ENCODE assay signal across 9 cellular contexts in the genomic region with DNA sequence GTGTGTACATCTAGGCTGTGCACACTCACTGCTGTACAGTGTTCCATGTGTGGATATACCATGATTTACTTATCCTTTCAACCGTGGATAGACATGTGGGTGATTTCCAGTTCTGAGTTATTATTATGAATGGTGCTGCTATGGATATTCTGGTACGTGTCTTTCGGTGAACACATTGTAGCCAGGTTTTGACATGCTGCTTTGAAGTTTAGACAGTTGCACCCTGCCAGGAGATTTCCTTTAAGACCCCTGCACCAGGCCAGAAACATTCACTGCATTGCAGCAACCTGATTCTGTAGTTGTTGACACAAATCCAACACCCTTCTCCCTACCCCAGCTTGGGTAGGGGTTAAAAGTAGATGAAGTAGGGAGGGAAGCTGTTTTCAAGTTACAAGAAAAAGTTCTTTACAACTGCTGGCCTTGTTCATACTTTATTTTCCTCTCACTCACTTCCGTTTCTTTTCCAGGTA.
DNase-seq lines count a peak whose midpoint lies in the region; ATAC-seq and TF ChIP-seq lines count a peak whose summit lies in the region.
"Had no signal": no experiment of that assay in that cellular context is flagged by ENCODE, and none has a peak within 500 bp of the region (broad histone marks: within the 10 kb centered on the region; RNA-seq: fewer than 3 reads in every experiment).

No MANE protein-coding gene starts in this region.

- H3K27ac Mint-ChIP-seq in memory B cell, result peak overlapping the region; percentile 84

- H4K20me1 ChIP-seq in DOHH2 (ENCODE audit: control insufficient read depth, insufficient read depth, low read depth, low read length), result no peaks in the 10 kb centered on the region

- no peaks in the 10 kb centered on the region for H3K79me2 ChIP-seq in DOHH2 (ENCODE audit: control insufficient read depth, low read length)

- H3K4me3 ChIP-seq in DOHH2 (ENCODE audit: low read length) (peak overlapping the region; percentile 62), RWPE2 (ENCODE audit: severe bottlenecking) (no peak overlapping the region)

- H3K27me3 Mint-ChIP-seq in memory B cell, result no peaks in the 10 kb centered on the region

- DNase-seq in RWPE2 (ENCODE audit: low spot score) (no peak), memory B cell (ENCODE audit: low spot score in 2 of 2) (no peak), NCI-H1092 treated with DMSO at 0.1 percent for 48 hours (lab: John Stamatoyannopoulos, UW) (no peak), NCI-H345 treated with DMSO at 0.1 percent for 48 hours (lab: John Stamatoyannopoulos, UW; ENCODE audit: unreplicated experiment) (no peak), SIG-M5 (lab: John Stamatoyannopoulos, UW) (no peak), posterior cingulate gyrus (no peak)
- DNase-seq: NCI-H1048 had no signal

- H3K36me3 ChIP-seq in DOHH2 (ENCODE audit: control insufficient read depth, low read length) (no peaks in the 10 kb centered on the region), RWPE2 (ENCODE audit: low read depth) (no peaks in the 10 kb centered on the region)

- H3K9me3 ChIP-seq in DOHH2 (ENCODE audit: control insufficient read depth, insufficient read depth, low read length), result peaks cover 3% of the 10 kb centered on the region; the same call in 1 of the 2 replicates
- H3K9me3 ChIP-seq in RWPE2 (ENCODE audit: severe bottlenecking), result no peaks in the 10 kb centered on the region

- H3K9me3 Mint-ChIP-seq in memory B cell, result no peaks in the 10 kb centered on the region

- H3K4me2 ChIP-seq in DOHH2 (ENCODE audit: low read length), result peak overlapping the region; percentile 79

- H3K4me1 Mint-ChIP-seq in memory B cell, result peaks cover 41% of the 10 kb centered on the region

- ATAC-seq in GM21723 (IDR thresholded peaks at IDR 0.05; ENCODE audit: unreplicated experiment) (peak; percentile 36), RWPE2 (ENCODE audit: low read depth) (no peak; the same call in 2 of the 3 replicates), memory B cell (ENCODE audit: low read depth) (peak; percentile 17)

- H3K4me1 ChIP-seq in DOHH2 (ENCODE audit: control insufficient read depth, low read length) (peaks cover 49% of the 10 kb centered on the region), RWPE2 (ENCODE audit: insufficient read depth, poor library complexity, severe bottlenecking) (peaks cover 32% of the 10 kb centered on the region)

- H3K27ac ChIP-seq in DOHH2 (ENCODE audit: low read depth, low read length) (peak overlapping the region; percentile 54), RWPE2 (ENCODE audit: poor library complexity, severe bottlenecking) (peak overlapping the region; percentile 90)

- H3F3A ChIP-seq in DOHH2 (ENCODE audit: control insufficient read depth, insufficient read depth), result no peaks in the 10 kb centered on the region; the same call in 1 of the 2 replicates

- no peaks in the 10 kb centered on the region for H3K9me2 ChIP-seq in DOHH2 (replicated peaks; ENCODE audit: control insufficient read depth, low read length)

- TF ChIP-seq CTCF in DOHH2 (IDR thresholded peaks at IDR 0.05; ENCODE audit: low read depth, low read length, poor library complexity, severe bottlenecking), result no peak
- no peak for TF ChIP-seq CTCF in RWPE2 (IDR thresholded peaks at IDR 0.05; ENCODE audit: poor library complexity, severe bottlenecking)

- H3K27me3 ChIP-seq in DOHH2 (ENCODE audit: control insufficient read depth, low read length) (no peaks in the 10 kb centered on the region), RWPE2 (ENCODE audit: insufficient read depth, poor library complexity, severe bottlenecking) (no peaks in the 10 kb centered on the region)

- peak overlapping the region; percentile 41 for H3K4me3 Mint-ChIP-seq in memory B cell

- intact Hi-C loops in posterior cingulate gyrus (cut with DNase I), result no loop called here

- H3K36me3 Mint-ChIP-seq in memory B cell, result no peaks in the 10 kb centered on the region
